Comparison of ENCODE assay signal across 21 cellular contexts in genomic region chr20:13321416-13321815, GRCh38.
"Had no signal": no experiment of that assay in that cellular context is flagged by ENCODE, and none has a peak within 500 bp of the region (broad histone marks: within the 10 kb centered on the region; RNA-seq: fewer than 3 reads in every experiment).

No MANE protein-coding gene starts in this region.

- H3K27ac ChIP-seq: KMS-11 had no signal

- H3K9ac ChIP-seq: KMS-11, SK-N-SH had no signal

- FAIRE-seq: HepG2, RCC 7860 had no signal

- DNase-seq: IMR-90, Kasumi-1, MM.1S, NCI-H1092 treated with DMSO at 0.1 percent for 48 hours, NCI-H1436, NCI-H187, NCI-H2029, NCI-H2081 treated with DMSO at 0.1 percent for 48 hours, NCI-H2171, NCI-H226, NCI-H446, NCI-H510A, NCI-H524 treated with DMSO at 0.1 percent for 48 hours, NCI-H69, NCI-H774, Right ventricle myocardium superior, RPMI8226, SK-N-SH had no signal

- H3K9me3 ChIP-seq: SK-N-SH had no signal
